In the genomic region with DNA sequence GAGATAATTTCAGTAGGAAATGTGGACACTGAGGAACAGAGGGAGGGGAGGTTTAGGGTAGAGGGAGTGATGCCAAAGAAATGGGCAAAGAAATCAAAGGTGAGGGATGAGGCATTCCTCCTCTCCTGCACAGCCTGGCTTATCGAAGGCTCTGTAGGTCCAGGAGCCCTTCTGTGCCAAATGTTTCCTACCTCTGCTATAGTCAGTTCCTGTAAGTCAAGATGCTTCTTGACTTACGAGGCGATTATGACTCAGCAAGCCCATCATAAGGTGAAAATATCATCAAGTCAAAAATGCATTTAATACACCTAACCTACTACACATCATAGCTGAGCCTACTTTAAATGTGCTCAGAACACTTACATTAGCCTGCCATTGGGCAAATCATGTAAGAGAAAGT, we compare ENCODE assay signal across 28 cellular contexts.
"Had no signal": no experiment of that assay in that cellular context is flagged by ENCODE, and none has a peak within 500 bp of the region (broad histone marks: within the 10 kb centered on the region; RNA-seq: fewer than 3 reads in every experiment).

No MANE protein-coding gene starts in this region.

- H3K4me3 ChIP-seq: left lung, lower lobe of right lung, pancreas, prostate gland, skin epidermis, stomach, testis, thyroid gland, transverse colon, upper lobe of left lung, vagina had no signal

- DNase-seq: kidney; left colon; left lung; lower lobe of right lung; mesendoderm; naive B cell; natural killer cell; nephron progenitor cell; pancreas; posterior cingulate gyrus; retina; right cardiac atrium; stimulated activated CD4-positive, alpha-beta T cell treated with anti-CD3 and anti-CD28 coated beads, Interleukin-12 subunit alpha, Interleukin-12 subunit beta, amount 100 ng/mL, for 4 hours; stimulated activated CD4-positive, alpha-beta T cell treated with anti-CD3 and anti-CD28 coated beads, Interleukin-15, amount 100 ng/mL, for 24 hours; stimulated activated CD4-positive, alpha-beta T cell treated with anti-CD3 and anti-CD28 coated beads, Interleukin-2, amount 100 ng/mL, for 24 hours; stimulated activated CD4-positive, alpha-beta T cell treated with anti-CD3 and anti-CD28 coated beads, Interleukin-4, amount 100 ng/mL, for 1 hour; stimulated activated naive B cell treated with anti-CD40 and anti-IgM and Interleukin-4, amounts not matched to agents 10 μg/mL and 1 μg/mL and 100 μg/mL, for 72 hours; stimulated activated naive CD8-positive, alpha-beta T cell treated with anti-CD3 and anti-CD28 coated beads, Interleukin-15, Interleukin-2, amounts not matched to agents 100 U/mL and 50 U/mL, for 24 hours; stomach; testis; thyroid gland; transverse colon; upper lobe of left lung had no signal

- H3K4me3 Mint-ChIP-seq: mesothelial cell of epicardium; naive B cell; natural killer cell; nephron progenitor cell; stimulated activated naive B cell treated with anti-CD40 and anti-IgM and Interleukin-4, amounts not matched to agents 10 μg/mL and 1 μg/mL and 100 μg/mL, for 72 hours had no signal

- H3K27ac Mint-ChIP-seq: mesothelial cell of epicardium; naive B cell; natural killer cell; nephron progenitor cell; stimulated activated naive B cell treated with anti-CD40 and anti-IgM and Interleukin-4, amounts not matched to agents 10 μg/mL and 1 μg/mL and 100 μg/mL, for 72 hours had no signal

- H3K36me3 ChIP-seq: left lung, lower lobe of right lung, pancreas, prostate gland, stomach, thyroid gland, transverse colon, upper lobe of left lung, vagina had no signal

- H3K36me3 Mint-ChIP-seq: mesothelial cell of epicardium, naive B cell, natural killer cell had no signal

- H3K9me3 Mint-ChIP-seq: mesothelial cell of epicardium, nephron progenitor cell had no signal

- H3K27ac ChIP-seq: left lung, lower lobe of right lung, pancreas, prostate gland, skin epidermis, stomach, testis, thyroid gland, transverse colon, upper lobe of left lung, vagina had no signal

- H3K27me3 Mint-ChIP-seq: naive B cell had no signal

- H3K9me3 ChIP-seq: left lung, lower lobe of right lung, pancreas, prostate gland, stomach, testis, thyroid gland, transverse colon, upper lobe of left lung, vagina had no signal

- H3K27me3 ChIP-seq: left lung, pancreas, stomach, testis, thyroid gland, transverse colon, upper lobe of left lung, vagina had no signal

- H3K4me1 ChIP-seq: left lung, lower lobe of right lung, pancreas, prostate gland, stomach, testis, thyroid gland, transverse colon, upper lobe of left lung, vagina had no signal

- H3K4me1 Mint-ChIP-seq: natural killer cell had no signal

- ATAC-seq: left colon; left lung; lower lobe of right lung; natural killer cell; pancreas; right cardiac atrium; sciatic nerve; stimulated activated naive B cell treated with anti-CD40 and anti-IgM and Interleukin-4, amounts not matched to agents 10 μg/mL and 1 μg/mL and 100 μg/mL, for 72 hours; stimulated activated naive CD8-positive, alpha-beta T cell treated with anti-CD3 and anti-CD28 coated beads, Interleukin-15, Interleukin-2, amounts not matched to agents 100 U/mL and 50 U/mL, for 24 hours had no signal
